17 cellular contexts compared by ENCODE assay signal in the genomic region with DNA sequence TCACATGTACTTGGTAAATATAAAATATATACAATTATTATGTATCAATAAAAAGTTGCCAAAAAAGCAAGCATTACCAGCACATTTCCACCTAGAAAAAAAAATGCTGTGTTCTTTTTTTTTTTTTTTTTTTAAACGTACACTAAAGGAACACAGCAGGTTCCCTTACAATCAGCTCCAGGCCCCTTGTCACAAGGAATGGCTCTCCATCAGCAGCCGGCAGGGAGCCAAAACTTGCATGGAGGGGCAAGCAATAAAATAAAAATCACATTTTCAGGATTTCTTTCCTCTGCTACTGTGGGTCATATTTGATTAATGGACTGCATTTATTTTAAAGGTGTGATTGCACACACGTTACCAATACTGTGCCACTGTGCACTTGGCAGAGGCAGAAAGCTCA.
DNase-seq lines count a peak whose midpoint lies in the region; ATAC-seq and TF ChIP-seq lines count a peak whose summit lies in the region.
"Had no signal": no experiment of that assay in that cellular context is flagged by ENCODE, and none has a peak within 500 bp of the region (broad histone marks: within the 10 kb centered on the region; RNA-seq: fewer than 3 reads in every experiment).

No MANE protein-coding gene starts in this region.

- intact Hi-C loops in breast epithelium (cut with DNase I; ENCODE audit: low total_unique reads): no loop called here

- CTCF ChIA-PET in WTC11 (lab: Charles Lee): interaction anchor here (1.0 to 1.3 kb wide), 2 partner anchors 352 to 456 kb away, joined by 3 to 7 read pairs; no protein-coding TSS in a partner anchor

- H3K9me3 ChIP-seq in breast epithelium: no peaks in the 10 kb centered on the region
- H3K9me3 ChIP-seq: BE2C had no signal

- ATAC-seq in GM23338 (peak; percentile 62), WTC11 (peak; percentile 30), HG03521 (IDR thresholded peaks at IDR 0.05; ENCODE audit: unreplicated experiment) (no peak), GM18909 (IDR thresholded peaks at IDR 0.05; ENCODE audit: poor library complexity, unreplicated experiment) (no peak)
- ATAC-seq: HCT116 had no signal

- no peak for TF ChIP-seq POLR2A in breast epithelium (IDR thresholded peaks at IDR 0.05)

- POLR2A ChIA-PET in WTC11 (lab: Charles Lee): interaction anchor here (0.7 kb wide), 1 partner anchor 93 kb away, joined by 4 read pairs; no protein-coding TSS in a partner anchor

- no peaks in the 10 kb centered on the region for H3K9me2 ChIP-seq in GM23338 (ENCODE audit: insufficient read depth)

- H3K4me3 Mint-ChIP-seq in GM23338 (no peak overlapping the region), WTC11 (no peak overlapping the region)
- H3K4me3 Mint-ChIP-seq: CD4-positive, CD25-positive, alpha-beta regulatory T cell; CD8-positive, alpha-beta memory T cell had no signal

- H3K4me1 ChIP-seq in GM23338 (ENCODE audit: insufficient read depth) (peaks cover 9% of the 10 kb centered on the region), breast epithelium (no peaks in the 10 kb centered on the region)

- H2AFZ ChIP-seq in GM23338: no peak overlapping the region

- H3K27me3 Mint-ChIP-seq in GM23338 (ENCODE audit: insufficient read depth, low read depth, poor library complexity) (no peaks in the 10 kb centered on the region), WTC11 (ENCODE audit: low read depth) (no peaks in the 10 kb centered on the region)
- H3K27me3 Mint-ChIP-seq: CD4-positive, CD25-positive, alpha-beta regulatory T cell; CD8-positive, alpha-beta memory T cell had no signal

- H3K27me3 ChIP-seq in GM23338 (ENCODE audit: insufficient read depth): no peaks in the 10 kb centered on the region
- no peaks in the 10 kb centered on the region for H3K27me3 ChIP-seq in H7 (ENCODE audit: control insufficient read depth, insufficient read depth, low read length)
- no peaks in the 10 kb centered on the region for H3K27me3 ChIP-seq in breast epithelium
- H3K27me3 ChIP-seq: BE2C had no signal

- H3K27ac Mint-ChIP-seq in GM23338 (no peak overlapping the region), WTC11 (no peak overlapping the region)
- H3K27ac Mint-ChIP-seq: CD4-positive, CD25-positive, alpha-beta regulatory T cell; CD8-positive, alpha-beta memory T cell had no signal

- no peak overlapping the region for H3K4me3 ChIP-seq in GM23338
- H3K4me3 ChIP-seq in H7 (ENCODE audit: insufficient read depth, low read depth, low read length): no peak overlapping the region
- no peak overlapping the region for H3K4me3 ChIP-seq in breast epithelium

- H3K4me1 Mint-ChIP-seq in GM23338 (peaks cover 16% of the 10 kb centered on the region), WTC11 (peaks cover 26% of the 10 kb centered on the region)
- H3K4me1 Mint-ChIP-seq: CD4-positive, CD25-positive, alpha-beta regulatory T cell; CD8-positive, alpha-beta memory T cell had no signal

- TF ChIP-seq CTCF in GM23338 (conservative IDR thresholded peaks at IDR 0.05; ENCODE audit: low read depth in 2 of 2) (no peak), WTC11 (IDR thresholded peaks at IDR 0.05) (no peak), breast epithelium (IDR thresholded peaks at IDR 0.05) (no peak)

- H3K9me3 Mint-ChIP-seq in GM23338 (no peaks in the 10 kb centered on the region; the same call in 2 of the 3 replicates), WTC11 (no peaks in the 10 kb centered on the region)

- no peaks in the 10 kb centered on the region for H3F3A ChIP-seq in GM23338 (replicated peaks; ENCODE audit: low read depth)

- no peak overlapping the region for H3K4me2 ChIP-seq in GM23338

- H3K36me3 ChIP-seq in GM23338 (ENCODE audit: insufficient read depth) (no peaks in the 10 kb centered on the region), H7 (replicated peaks; ENCODE audit: control insufficient read depth, insufficient read depth, low read length) (no peaks in the 10 kb centered on the region), breast epithelium (no peaks in the 10 kb centered on the region)
- H3K36me3 ChIP-seq: BE2C had no signal

- DNase-seq in GM23338 (ENCODE audit: low spot score) (peak; percentile 19), H7 (peak; percentile 4), WTC11 (ENCODE audit: low spot score) (no peak), iPS-NIHi11 (ENCODE audit: low spot score) (peak; percentile 11), breast epithelium (ENCODE audit: low spot score in 2 of 2) (no peak)
- DNase-seq: ACHN; BE2C; C1 segment of cervical spinal cord; CD4-positive, CD25-positive, alpha-beta regulatory T cell; CD8-positive, alpha-beta memory T cell; COR-L47; DMS79 treated with DMSO at 0.1 percent for 48 hours; GF-D8; KG1 had no signal

- no peaks in the 10 kb centered on the region for H3K79me2 ChIP-seq in GM23338 (replicated peaks; ENCODE audit: insufficient read depth)

- H3K36me3 Mint-ChIP-seq in GM23338 (ENCODE audit: low read depth) (0 out of 3 replicates have a peak, but pooled peaks cover 2% of the 10 kb centered on the region), WTC11 (no peaks in the 10 kb centered on the region)
- H3K36me3 Mint-ChIP-seq: CD4-positive, CD25-positive, alpha-beta regulatory T cell; CD8-positive, alpha-beta memory T cell had no signal

- no peaks in the 10 kb centered on the region for H4K20me1 ChIP-seq in GM23338 (replicated peaks; ENCODE audit: insufficient read depth)

- H3K27ac ChIP-seq in GM23338 (ENCODE audit: low read depth) (no peak overlapping the region), breast epithelium (no peak overlapping the region)

TF ChIP-seq in GM23338, 12 proteins besides CTCF, POLR2A, EP300 and RAD21 (continues in another document):
- TF ChIP-seq JUNB (IDR thresholded peaks at IDR 0.05; ENCODE audit: unreplicated experiment): no peak
- no peak for TF ChIP-seq NANOG (IDR thresholded peaks at IDR 0.05; ENCODE audit: borderline replicate concordance)
- no peak for TF ChIP-seq ETS1 (IDR thresholded peaks at IDR 0.05)
- no peak for TF ChIP-seq ZNF331 (CRISPR knock-in tag; IDR thresholded peaks at IDR 0.05; ENCODE audit: low read depth)
- no peak for TF ChIP-seq POLR2AphosphoS5 (IDR thresholded peaks at IDR 0.05; ENCODE audit: low read depth)

TF ChIP-seq in WTC11, 78 proteins besides CTCF, POLR2A, EP300 and RAD21:
- no peak for TF ChIP-seq SMAD4 (CRISPR knock-in tag; IDR thresholded peaks at IDR 0.05)
- TF ChIP-seq ESRRA (CRISPR knock-in tag; IDR thresholded peaks at IDR 0.05; ENCODE audit: borderline replicate concordance): no peak
- TF ChIP-seq IRF2 (CRISPR knock-in tag; IDR thresholded peaks at IDR 0.05; ENCODE audit: borderline replicate concordance, low read depth): no peak
- no peak for TF ChIP-seq ZBTB21 (CRISPR knock-in tag; IDR thresholded peaks at IDR 0.05; ENCODE audit: borderline replicate concordance)
- TF ChIP-seq NR2C2 (CRISPR knock-in tag; IDR thresholded peaks at IDR 0.05): no peak
- TF ChIP-seq FOXP1 (CRISPR knock-in tag; IDR thresholded peaks at IDR 0.05; ENCODE audit: borderline replicate concordance): no peak
- TF ChIP-seq RELA (CRISPR knock-in tag; IDR thresholded peaks at IDR 0.05; ENCODE audit: borderline replicate concordance): no peak
- no peak for TF ChIP-seq PRRX2 (CRISPR knock-in tag; IDR thresholded peaks at IDR 0.05)
- TF ChIP-seq MXD4 (CRISPR knock-in tag; IDR thresholded peaks at IDR 0.05; ENCODE audit: borderline replicate concordance): no peak

Comparison
In these comparisons a context has a peak if more than half of its experiments do, and no peak if none do; other contexts are left out.
1. ATAC-seq: peak in GM23338 (single experiment) and WTC11 (single experiment); none in HG03521 (single experiment) and GM18909 (single experiment).
2. DNase-seq: peak in GM23338 (single experiment), H7 (single experiment) and iPS-NIHi11 (single experiment); none in WTC11 (single experiment) and breast epithelium (0 of 2).